In the genomic region with DNA sequence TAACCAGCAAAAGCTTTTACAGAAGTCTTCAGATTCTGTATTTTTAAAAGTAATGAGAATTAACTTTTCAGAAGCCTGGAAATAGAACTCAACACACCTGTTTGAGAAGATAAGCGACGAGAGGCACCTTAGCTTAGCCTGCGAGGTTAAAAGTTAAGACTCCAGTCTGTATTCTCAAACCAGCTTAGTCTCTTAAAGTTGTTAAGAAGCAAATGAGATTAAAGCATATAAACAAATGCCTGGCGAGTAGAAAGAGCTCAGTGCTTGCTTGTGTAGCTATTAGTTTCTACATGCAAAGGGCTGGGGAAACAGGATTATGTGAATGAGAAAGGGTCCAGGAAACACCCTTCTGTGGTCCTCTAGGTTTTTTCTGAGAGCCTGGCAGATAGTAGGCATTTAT, we compare ENCODE assay signal across 11 cellular contexts.
"Had no signal": no experiment of that assay in that cellular context is flagged by ENCODE, and none has a peak within 500 bp of the region (broad histone marks: within the 10 kb centered on the region; RNA-seq: fewer than 3 reads in every experiment).

No MANE protein-coding gene starts in this region.

- H3K4me3 Mint-ChIP-seq: activated B cell treated with CpG ODN at 0.5 μM for 24 hours; activated naive CD4-positive, alpha-beta T cell treated with anti-CD3 and anti-CD28 coated beads, Interleukin-2, amount 50 U/mL, for 24 hours; activated T-cell treated with anti-CD3 and anti-CD28 coated beads, Interleukin-2, amount 50 U/mL, for 24 hours had no signal

- H3K9me3 ChIP-seq: esophagus muscularis mucosa had no signal

- H3K27ac Mint-ChIP-seq: activated B cell treated with CpG ODN at 0.5 μM for 24 hours; activated naive CD4-positive, alpha-beta T cell treated with anti-CD3 and anti-CD28 coated beads, Interleukin-2, amount 50 U/mL, for 24 hours; activated T-cell treated with anti-CD3 and anti-CD28 coated beads, Interleukin-2, amount 50 U/mL, for 24 hours had no signal

- H3K27me3 ChIP-seq: esophagus muscularis mucosa, spleen had no signal

- H3K4me3 ChIP-seq: esophagus muscularis mucosa, spleen had no signal

- H3K4me1 ChIP-seq: spleen had no signal

- H3K27me3 Mint-ChIP-seq: activated B cell treated with CpG ODN at 0.5 μM for 24 hours; activated naive CD4-positive, alpha-beta T cell treated with anti-CD3 and anti-CD28 coated beads, Interleukin-2, amount 50 U/mL, for 24 hours; activated T-cell treated with anti-CD3 and anti-CD28 coated beads, Interleukin-2, amount 50 U/mL, for 24 hours had no signal

- H3K9me3 Mint-ChIP-seq: activated B cell treated with CpG ODN at 0.5 μM for 24 hours; activated naive CD4-positive, alpha-beta T cell treated with anti-CD3 and anti-CD28 coated beads, Interleukin-2, amount 50 U/mL, for 24 hours; activated T-cell treated with anti-CD3 and anti-CD28 coated beads, Interleukin-2, amount 50 U/mL, for 24 hours had no signal

- ATAC-seq: right cardiac atrium, SK-N-SH treated with all-trans-retinoic acid at 6 μM for 48 hours had no signal

- H3K27ac ChIP-seq: esophagus muscularis mucosa, spleen had no signal

- DNase-seq: activated B cell treated with CpG ODN at 0.5 μM for 24 hours; activated effector memory CD4-positive, alpha-beta T cell treated with Interleukin-2 at 50 U/mL for 16 hours; activated T-cell treated with anti-CD3 and anti-CD28 coated beads, Interleukin-2, amount 50 U/mL, for 24 hours; right cardiac atrium; spleen; stimulated activated CD4-positive, alpha-beta T cell treated with anti-CD3 and anti-CD28 coated beads, Interleukin-2, amount 100 ng/mL, for 24 hours; stimulated activated naive CD4-positive, alpha-beta T cell treated with Interleukin-2 at 50 U/mL for 16 hours; T-helper 2 cell had no signal
